ENCODE assay signal across 1 cellular context in genomic region chr2:68798574-68798973, GRCh38.
TF ChIP-seq lines count a peak whose summit lies in the region.

No MANE protein-coding gene starts in this region.

TF ChIP-seq in GM23338, 12 proteins besides CTCF, POLR2A, EP300 and RAD21 (continued from another document):
- TF ChIP-seq ZNF462 (CRISPR knock-in tag; IDR thresholded peaks at IDR 0.05) (no peak), ZNF114 (CRISPR knock-in tag; IDR thresholded peaks at IDR 0.05) (no peak), POLR2AphosphoS5 (IDR thresholded peaks at IDR 0.05; ENCODE audit: low read depth) (no peak), EZH2phosphoT487 (IDR thresholded peaks at IDR 0.05; ENCODE audit: unreplicated experiment) (no peak)
